17 cellular contexts compared by ENCODE assay signal in genomic region chr15:38362355-38362754, GRCh38.
A peak's percentile ranks its signal among the peaks of the same experiment; 100 is the strongest.
DNase-seq lines count a peak whose midpoint lies in the region; ATAC-seq and TF ChIP-seq lines count a peak whose summit lies in the region.
"Had no signal": no experiment of that assay in that cellular context is flagged by ENCODE, and none has a peak within 500 bp of the region (broad histone marks: within the 10 kb centered on the region; RNA-seq: fewer than 3 reads in every experiment).

No MANE protein-coding gene starts in this region.

- 23% methylated on average over 3 of the region's 3 CpGs for WGBS in mammary epithelial cell (ENCODE audit: low coverage, missing lambda C conversion rate)

- DNase-seq in mammary epithelial cell: peak; percentile 9
- no peak for DNase-seq in breast epithelium (ENCODE audit: low spot score in 2 of 2)
- DNase-seq in foreskin melanocyte: peak; percentile 77
- DNase-seq in osteoblast (ENCODE audit: insufficient read length, low spot score, missing footprints): peak; percentile 46
- DNase-seq in activated CD8-positive, alpha-beta memory T cell treated with anti-CD3 and anti-CD28 coated beads for 24 hours: no peak
- DNase-seq in foreskin keratinocyte: no peak
- no peak for DNase-seq in neural progenitor cell (ENCODE audit: low spot score)
- DNase-seq: 8988T; ACHN; C1 segment of cervical spinal cord; CD4-positive, alpha-beta T cell; DMS153; DMS79 treated with DMSO at 0.1 percent for 48 hours; EL; GM23248; H7 had no signal

- H3K4me2 ChIP-seq in mammary epithelial cell (ENCODE audit: insufficient read depth, low read depth, low read length) (no peak overlapping the region), osteoblast (ENCODE audit: insufficient read depth, low read length) (no peak overlapping the region), neural progenitor cell (no peak overlapping the region)

- H3K9ac ChIP-seq in mammary epithelial cell (ENCODE audit: insufficient read depth, low read length): no peak overlapping the region
- no peak overlapping the region for H3K9ac ChIP-seq in neural progenitor cell
- H3K9ac ChIP-seq: GM23248 had no signal

- H3K9me3 ChIP-seq in mammary epithelial cell (replicated peaks; ENCODE audit: insufficient read depth, low read length): no peaks in the 10 kb centered on the region
- no peaks in the 10 kb centered on the region for H3K9me3 ChIP-seq in breast epithelium
- H3K9me3 ChIP-seq in osteoblast (ENCODE audit: low read depth, low read length): no peaks in the 10 kb centered on the region
- H3K9me3 ChIP-seq in neural progenitor cell (ENCODE audit: low read depth): no peaks in the 10 kb centered on the region

- CTCF ChIA-PET in mammary epithelial cell (lab: Charles Lee; ENCODE audit: low non-redundant PET): no interaction called here

- in situ Hi-C loops in mammary epithelial cell (cut with MboI; ENCODE audit: low sequenced_read_pairs in 2 of 2): no loop called here

- no peaks in the 10 kb centered on the region for H3K36me3 ChIP-seq in mammary epithelial cell (ENCODE audit: insufficient read depth, low read length)
- H3K36me3 ChIP-seq in breast epithelium: no peaks in the 10 kb centered on the region
- no peaks in the 10 kb centered on the region for H3K36me3 ChIP-seq in osteoblast (ENCODE audit: insufficient read depth, low read length)
- no peaks in the 10 kb centered on the region for H3K36me3 ChIP-seq in neural progenitor cell

- H3K9me3 Mint-ChIP-seq in neural progenitor cell: peaks cover 3% of the 10 kb centered on the region
- H3K9me3 Mint-ChIP-seq: CD4-positive, alpha-beta T cell had no signal

- H4K20me1 ChIP-seq in mammary epithelial cell (ENCODE audit: insufficient read depth, low read length) (no peaks in the 10 kb centered on the region), osteoblast (ENCODE audit: insufficient read depth, low read length) (no peaks in the 10 kb centered on the region), neural progenitor cell (ENCODE audit: low read depth) (no peaks in the 10 kb centered on the region)

- H3K79me2 ChIP-seq in mammary epithelial cell (ENCODE audit: insufficient read depth, low read length) (no peaks in the 10 kb centered on the region), osteoblast (ENCODE audit: insufficient read depth, low read length) (no peaks in the 10 kb centered on the region), neural progenitor cell (ENCODE audit: low read depth) (no peaks in the 10 kb centered on the region)

- H3K27ac ChIP-seq in mammary epithelial cell (ENCODE audit: insufficient read depth, low read depth, low read length) (no peak overlapping the region), breast epithelium (no peak overlapping the region), osteoblast (ENCODE audit: low read depth, low read length) (no peak overlapping the region), foreskin keratinocyte (no peak overlapping the region), neural progenitor cell (no peak overlapping the region)
- H3K27ac ChIP-seq: GM23248 had no signal

- intact Hi-C loops in mammary epithelial cell (cut with micrococcal nuclease) (no loop called here), breast epithelium (cut with DNase I; ENCODE audit: low total_unique reads) (no loop called here)

- H3K36me3 Mint-ChIP-seq in neural progenitor cell: no peaks in the 10 kb centered on the region

- no peaks in the 10 kb centered on the region for H3K4me1 Mint-ChIP-seq in neural progenitor cell
- H3K4me1 Mint-ChIP-seq: B cell had no signal

- TF ChIP-seq POLR2A in breast epithelium (IDR thresholded peaks at IDR 0.05): no peak

- no peak overlapping the region for H2AFZ ChIP-seq in mammary epithelial cell (ENCODE audit: low read depth, low read length)
- no peak overlapping the region for H2AFZ ChIP-seq in osteoblast (ENCODE audit: low read length)
- H2AFZ ChIP-seq in neural progenitor cell (replicated peaks): no peak overlapping the region
- H2AFZ ChIP-seq: GM23248 had no signal

- H3K27me3 Mint-ChIP-seq in neural progenitor cell (ENCODE audit: insufficient read depth, low read depth): peaks cover 2% of the 10 kb centered on the region

- H3K4me1 ChIP-seq in mammary epithelial cell (ENCODE audit: insufficient read depth, low read length): no peaks in the 10 kb centered on the region
- no peaks in the 10 kb centered on the region for H3K4me1 ChIP-seq in breast epithelium
- H3K4me1 ChIP-seq in osteoblast (ENCODE audit: insufficient read depth, low read length): peaks cover 2% of the 10 kb centered on the region
- no peaks in the 10 kb centered on the region for H3K4me1 ChIP-seq in foreskin keratinocyte
- H3K4me1 ChIP-seq in neural progenitor cell: no peaks in the 10 kb centered on the region

- H3K27ac Mint-ChIP-seq in neural progenitor cell: no peak overlapping the region
- H3K27ac Mint-ChIP-seq: B cell; CD4-positive, alpha-beta T cell had no signal

- dilution Hi-C loops in mammary epithelial cell (cut with HindIII; ENCODE audit: low sequenced_read_pairs): loop anchor here (25.0 kb wide), 1 partner anchor 350 kb away; no protein-coding TSS in a partner anchor

- no peak overlapping the region for H3K4me3 Mint-ChIP-seq in neural progenitor cell
- H3K4me3 Mint-ChIP-seq: B cell; CD4-positive, alpha-beta T cell had no signal

- H3K27me3 ChIP-seq in mammary epithelial cell (ENCODE audit: insufficient read depth, low read length) (peaks cover 13% of the 10 kb centered on the region), breast epithelium (no peaks in the 10 kb centered on the region), osteoblast (ENCODE audit: insufficient read depth, low read length) (no peaks in the 10 kb centered on the region), foreskin keratinocyte (peaks cover 25% of the 10 kb centered on the region), neural progenitor cell (no peaks in the 10 kb centered on the region)

- no peak for TF ChIP-seq CTCF in mammary epithelial cell (conservative IDR thresholded peaks at IDR 0.05 in 1 of 2, IDR thresholded peaks at IDR 0.05 in 1 of 2; ENCODE audit: extremely low read depth in 1 of 2, insufficient read depth in 1 of 2, low read depth in 1 of 2, low read length in 2 of 2)
- TF ChIP-seq CTCF in breast epithelium (IDR thresholded peaks at IDR 0.05): no peak
- no peak for TF ChIP-seq CTCF in osteoblast (IDR thresholded peaks at IDR 0.05; ENCODE audit: extremely low read depth, low read depth, low read length)
- no peak for TF ChIP-seq CTCF in foreskin keratinocyte (conservative IDR thresholded peaks at IDR 0.05)
- TF ChIP-seq CTCF in neural progenitor cell (IDR thresholded peaks at IDR 0.05): no peak

- no TSS peak for BruUV-seq in mammary epithelial cell (replicated peaks; lab: Mats Ljungman, UMichigan)

- H3K4me3 ChIP-seq in mammary epithelial cell (replicated peaks in 1 of 3; ENCODE audit: insufficient read depth in 1 of 3, low read depth in 2 of 3, low read length in 3 of 3) (no peak overlapping the region), breast epithelium (no peak overlapping the region), osteoblast (ENCODE audit: insufficient read depth, low read length) (no peak overlapping the region), neural progenitor cell (no peak overlapping the region)
- H3K4me3 ChIP-seq: GM23248 had no signal

- H3F3A ChIP-seq in neural progenitor cell (ENCODE audit: low read depth): no peaks in the 10 kb centered on the region

- ATAC-seq in foreskin keratinocyte: no peak

Comparison
In these comparisons a context has a peak if more than half of its experiments do, and no peak if none do; other contexts are left out.
1. DNase-seq: peak in mammary epithelial cell (single experiment), foreskin melanocyte (single experiment) and osteoblast (single experiment); none in breast epithelium (0 of 2), activated CD8-positive, alpha-beta memory T cell treated with anti-CD3 and anti-CD28 coated beads for 24 hours (single experiment), foreskin keratinocyte (0 of 2) and neural progenitor cell (single experiment).